In the genomic region with DNA sequence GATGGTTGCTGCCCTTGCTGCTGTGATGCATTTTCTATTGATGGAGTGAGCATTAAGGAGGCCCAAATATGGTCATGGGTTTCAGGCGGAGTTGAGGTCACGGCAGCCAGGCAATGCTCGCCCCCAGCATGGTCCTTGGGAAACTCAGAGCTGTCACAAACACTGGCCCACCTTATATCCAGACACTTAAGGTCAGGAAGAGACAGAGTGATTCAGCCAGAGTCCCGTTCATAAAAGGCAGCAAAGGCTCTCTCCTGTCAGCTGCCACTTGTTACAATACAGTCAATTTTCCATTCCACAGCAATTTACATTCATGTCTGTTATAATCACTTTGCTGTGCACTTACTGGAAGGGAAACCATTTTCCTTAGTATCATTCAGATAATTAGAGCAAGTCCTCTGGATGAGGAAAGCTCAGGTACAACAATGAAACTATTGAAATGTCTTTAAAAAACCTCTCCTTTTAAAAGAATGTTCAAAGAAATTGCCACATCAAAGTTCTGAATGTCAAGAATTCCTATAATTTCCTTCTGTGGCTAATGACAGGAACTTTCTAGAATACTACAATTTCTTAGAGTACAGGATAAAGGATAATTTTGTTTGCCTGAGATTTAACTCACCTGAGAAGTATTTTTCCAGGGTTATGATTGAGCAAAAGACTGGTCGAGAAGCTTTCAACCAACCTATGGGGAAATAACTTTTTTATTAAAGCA, we compare ENCODE assay signal across 2 cellular contexts.
TF ChIP-seq lines count a peak whose summit lies in the region.

No MANE protein-coding gene starts in this region.

TF ChIP-seq in GM23338, 12 proteins besides CTCF, POLR2A, EP300 and RAD21 (continued from another document):
- TF ChIP-seq ZNF462 (CRISPR knock-in tag; IDR thresholded peaks at IDR 0.05) (no peak), ZNF331 (CRISPR knock-in tag; IDR thresholded peaks at IDR 0.05; ENCODE audit: low read depth) (no peak)
TF ChIP-seq in GM23338: peak in this region for 0.

TF ChIP-seq in SK-N-SH, 30 proteins besides CTCF, POLR2A, EP300 and RAD21 (continued from another document):
- TF ChIP-seq JUND (IDR thresholded peaks at IDR 0.05): no peak
- TF ChIP-seq TCF12 (IDR thresholded peaks at IDR 0.05): peak; percentile 34; the same call in 1 of the 2 replicates
